17 cellular contexts compared by ENCODE assay signal in genomic region chr18:55912919-55913318, GRCh38.
DNase-seq lines count a peak whose midpoint lies in the region; ATAC-seq and TF ChIP-seq lines count a peak whose summit lies in the region.
"Had no signal": no experiment of that assay in that cellular context is flagged by ENCODE, and none has a peak within 500 bp of the region (broad histone marks: within the 10 kb centered on the region; RNA-seq: fewer than 3 reads in every experiment).

No MANE protein-coding gene starts in this region.

- H4K8ac ChIP-seq in IMR-90 (ENCODE audit: low read depth in 2 of 2, low read length in 2 of 2), result no peak overlapping the region
- no peak overlapping the region for H4K8ac ChIP-seq in neuronal stem cell (ENCODE audit: low read depth, low read length)

- no peaks in the 10 kb centered on the region for H3K9me3 ChIP-seq in IMR-90 (ENCODE audit: control insufficient read depth, insufficient read depth, low read length)
- peaks cover 2 to 7% of the 10 kb centered on the region in 2 donors for H3K9me3 ChIP-seq in neuronal stem cell (replicated peaks in 1 of 2; ENCODE audit: control insufficient read depth in 2 of 2, insufficient read depth in 1 of 2, low read depth in 1 of 2, low read length in 2 of 2)

- H3K79me1 ChIP-seq in IMR-90 (ENCODE audit: low read depth in 1 of 2, low read length in 2 of 2) (no peaks in the 10 kb centered on the region), neuronal stem cell (ENCODE audit: low read depth, low read length) (peaks cover 2% of the 10 kb centered on the region)

- no peaks in the 10 kb centered on the region for H3K9me1 ChIP-seq in IMR-90 (ENCODE audit: insufficient read depth, low read length)

- no peak overlapping the region for H3K23ac ChIP-seq in IMR-90 (ENCODE audit: low read depth, low read length)
- no peak overlapping the region for H3K23ac ChIP-seq in neuronal stem cell (ENCODE audit: low read depth, low read length, poor library complexity)

- H3K18ac ChIP-seq in IMR-90 (ENCODE audit: low read depth, low read length) (no peak overlapping the region), neuronal stem cell (ENCODE audit: low read length) (no peak overlapping the region)

- ATAC-seq in IMR-90 (ENCODE audit: low read depth), result no peak
- ATAC-seq in HG02840 (IDR thresholded peaks at IDR 0.05; ENCODE audit: low FRiP score, unreplicated experiment), result no peak
- no peak for ATAC-seq in GM18907 (IDR thresholded peaks at IDR 0.05; ENCODE audit: unreplicated experiment)
- no peak for ATAC-seq in GM19455 (IDR thresholded peaks at IDR 0.05; ENCODE audit: unreplicated experiment)
- ATAC-seq: K562 had no signal

- H3K27ac ChIP-seq in IMR-90 (ENCODE audit: insufficient read depth, low read length) (no peak overlapping the region), neuronal stem cell (replicated peaks; ENCODE audit: low read length) (no peak overlapping the region)
- H3K27ac ChIP-seq: GM23248, HL-60 had no signal

- TF ChIP-seq RAD21 in IMR-90 (IDR thresholded peaks at IDR 0.05; ENCODE audit: low read length), result no peak

- H3K36me3 ChIP-seq in IMR-90 (ENCODE audit: control insufficient read depth, insufficient read depth, low read length) (no peaks in the 10 kb centered on the region), neuronal stem cell (replicated peaks in 1 of 2; ENCODE audit: control insufficient read depth in 2 of 2, insufficient read depth in 2 of 2, low read length in 2 of 2) (no peaks in the 10 kb centered on the region)

- H2BK12ac ChIP-seq in neuronal stem cell (ENCODE audit: low read length), result no peak overlapping the region

- H3K4me3 ChIP-seq in IMR-90 (ENCODE audit: insufficient read depth, low read depth, low read length) (no peak overlapping the region), neuronal stem cell (ENCODE audit: low read length in 2 of 2) (no peak overlapping the region)
- H3K4me3 ChIP-seq: GM23248, K562 had no signal

- H2BK120ac ChIP-seq in IMR-90 (ENCODE audit: low read depth, low read length), result no peak overlapping the region
- H2BK120ac ChIP-seq in neuronal stem cell (ENCODE audit: low read depth, low read length), result no peak overlapping the region

- H3K9ac ChIP-seq in IMR-90 (ENCODE audit: low read depth, low read length) (no peak overlapping the region), neuronal stem cell (ENCODE audit: low read depth, low read length, poor library complexity) (no peak overlapping the region)
- H3K9ac ChIP-seq: GM23248 had no signal

- H3K4ac ChIP-seq in IMR-90 (ENCODE audit: low read depth, low read length), result no peak overlapping the region
- no peak overlapping the region for H3K4ac ChIP-seq in neuronal stem cell (ENCODE audit: low read length)

- H4K20me1 ChIP-seq in IMR-90 (ENCODE audit: insufficient read depth, low read length), result no peaks in the 10 kb centered on the region

- intact Hi-C loops in IMR-90 (cut with micrococcal nuclease), result no loop called here

- TF ChIP-seq CTCF in IMR-90 (conservative IDR thresholded peaks at IDR 0.05; ENCODE audit: low read depth, low read length), result no peak

- H3K27me3 ChIP-seq in IMR-90 (ENCODE audit: control insufficient read depth, insufficient read depth, low read length) (no peaks in the 10 kb centered on the region), neuronal stem cell (ENCODE audit: control insufficient read depth in 3 of 3, insufficient read depth in 3 of 3, low read depth in 1 of 3, low read length in 3 of 3) (no peaks in the 10 kb centered on the region)

- no peak overlapping the region for H2BK5ac ChIP-seq in IMR-90 (ENCODE audit: low read depth, low read length, poor library complexity, severe bottlenecking)
- no peak overlapping the region for H2BK5ac ChIP-seq in neuronal stem cell (ENCODE audit: low read length)

- no peak overlapping the region for H3K56ac ChIP-seq in IMR-90 (ENCODE audit: extremely low read depth, insufficient read depth, low read length)

- POLR2A ChIA-PET in IMR-90 (lab: Charles Lee; ENCODE audit: unreplicated experiment), result no interaction called here

- no peak overlapping the region for H2AK9ac ChIP-seq in IMR-90 (replicated peaks; ENCODE audit: low read depth, low read length, poor library complexity)

- TF ChIP-seq POLR2A in IMR-90 (IDR thresholded peaks at IDR 0.05; ENCODE audit: low read depth, low read length), result no peak

- dilution Hi-C loops in IMR-90 (cut with HindIII; ENCODE audit: low sequenced_read_pairs, unreplicated experiment), result no loop called here

- H2BK15ac ChIP-seq in IMR-90 (ENCODE audit: low read depth, low read length), result no peak overlapping the region
- H2BK15ac ChIP-seq in neuronal stem cell (ENCODE audit: low read length), result no peak overlapping the region

- DNase-seq in IMR-90 (no peak), NCI-H2171 treated with DMSO at 0.1 percent for 48 hours (lab: John Stamatoyannopoulos, UW) (peak; percentile 69), OCI-M1 (lab: John Stamatoyannopoulos, UW) (peak; percentile 5), neuronal stem cell (ENCODE audit: low spot score) (no peak)
- DNase-seq: C1 segment of cervical spinal cord; CD4-positive, CD25-positive, alpha-beta regulatory T cell; CD8-positive, alpha-beta memory T cell; COR-L47; DMS79 treated with DMSO at 0.1 percent for 48 hours; GF-D8; GM23248; HCEC 1CT had no signal

- no peak overlapping the region for H2AFZ ChIP-seq in IMR-90 (replicated peaks; ENCODE audit: low read length, poor library complexity)
- H2AFZ ChIP-seq in neuronal stem cell (ENCODE audit: low read length), result peak overlapping the region; percentile 85
- H2AFZ ChIP-seq: GM23248 had no signal

- H3K4me2 ChIP-seq in IMR-90 (ENCODE audit: low read depth, low read length), result no peak overlapping the region
- no peak overlapping the region for H3K4me2 ChIP-seq in neuronal stem cell (ENCODE audit: insufficient read depth, low read length, poor library complexity, severe bottlenecking)

- no peak overlapping the region for H2BK20ac ChIP-seq in IMR-90 (ENCODE audit: low read depth, low read length)

- BruUV-seq in IMR-90 (replicated peaks; lab: Mats Ljungman, UMichigan), result no TSS peak

- WGBS in IMR-90 (ENCODE audit: extremely low coverage in 2 of 2, insufficient read length in 1 of 2), 2 experiments, result 100% methylated on average over 2 of the region's 5 CpGs; no CpG with 5 or more reads in 1 of the 2 experiments
- no CpG with 5 or more reads among the region's 5 CpGs for WGBS in neuronal stem cell (ENCODE audit: extremely low coverage in 2 of 2, insufficient read length in 2 of 2, insufficient replicate concordance in 1 of 2), 2 donors

- no peak overlapping the region for H2AK5ac ChIP-seq in IMR-90 (ENCODE audit: low read depth, low read length)
- no peak overlapping the region for H2AK5ac ChIP-seq in neuronal stem cell (ENCODE audit: low read depth, low read length)

- in situ Hi-C loops in IMR-90 (cut with MboI; ENCODE audit: low sequenced_read_pairs), result no loop called here

- 0 out of 2 replicates have a peak overlapping the region, but pooled peaks have one; percentile 6 for H3K14ac ChIP-seq in IMR-90 (replicated peaks; ENCODE audit: low read depth, low read length)
- no peak overlapping the region for H3K14ac ChIP-seq in neuronal stem cell (ENCODE audit: low read length)

- H4K91ac ChIP-seq in IMR-90 (ENCODE audit: insufficient read depth, low read depth, low read length) (no peak overlapping the region), neuronal stem cell (ENCODE audit: low read depth, low read length, poor library complexity) (no peak overlapping the region)

- CTCF ChIA-PET in IMR-90 (lab: Yijun Ruan, JAX), result no interaction called here

- no peaks in the 10 kb centered on the region for H3K4me1 ChIP-seq in IMR-90 (ENCODE audit: control insufficient read depth, insufficient read depth, low read length)
- H3K4me1 ChIP-seq in neuronal stem cell (ENCODE audit: control insufficient read depth in 2 of 2, insufficient read depth in 1 of 2, low read depth in 1 of 2, low read length in 2 of 2), result no peaks in the 10 kb centered on the region

- no peak overlapping the region for H4K5ac ChIP-seq in IMR-90 (ENCODE audit: low read depth, low read length)

TF ChIP-seq in IMR-90, 13 proteins besides CTCF, POLR2A, EP300 and RAD21:
- TF ChIP-seq MAFK (IDR thresholded peaks at IDR 0.05; ENCODE audit: low read depth, low read length) (no peak), USF2 (IDR thresholded peaks at IDR 0.05; ENCODE audit: low read depth, low read length) (no peak)

Comparison
In these comparisons a context has a peak if more than half of its experiments do, and no peak if none do; other contexts are left out.
1. DNase-seq: peak in NCI-H2171 treated with DMSO at 0.1 percent for 48 hours (single experiment) and OCI-M1 (single experiment); none in IMR-90 (single experiment) and neuronal stem cell (single experiment).